In genomic region chr12:12561305-12562015, GRCh38 we compare ENCODE assay signal across 8 cellular contexts.
DNase-seq lines count a peak whose midpoint lies in the region; ATAC-seq lines count a peak whose summit lies in the region.

No MANE protein-coding gene starts in this region.

- DNase-seq in DMS153 treated with DMSO at 0.1 percent for 48 hours (lab: John Stamatoyannopoulos, UW; ENCODE audit: unreplicated experiment) (peak; percentile 26), DMS153 (lab: John Stamatoyannopoulos, UW) (no peak), NCI-H510A treated with DMSO at 0.1 percent for 48 hours (lab: John Stamatoyannopoulos, UW) (peak; percentile 30), activated T-cell treated with anti-CD3 and anti-CD28 coated beads for 48 hours (ENCODE audit: low read depth) (peak; percentile 37), epithelial cell of prostate (ENCODE audit: low read depth, low spot score) (no peak), midbrain (lab: John Stamatoyannopoulos, UW) (peak; percentile 62), middle frontal gyrus (ENCODE audit: extremely low spot score, low spot score) (no peak)

- H3K4me1 Mint-ChIP-seq in stimulated activated memory B cell treated with anti-CD40 and anti-IgM and Interleukin-4, amounts not matched to agents 10 μg/mL and 1 μg/mL and 100 μg/mL, for 72 hours, result peaks cover 13% of the 10 kb centered on the region

- peaks cover 2% of the 10 kb centered on the region for H3K9me3 Mint-ChIP-seq in stimulated activated memory B cell treated with anti-CD40 and anti-IgM and Interleukin-4, amounts not matched to agents 10 μg/mL and 1 μg/mL and 100 μg/mL, for 72 hours

- H3K36me3 Mint-ChIP-seq in stimulated activated memory B cell treated with anti-CD40 and anti-IgM and Interleukin-4, amounts not matched to agents 10 μg/mL and 1 μg/mL and 100 μg/mL, for 72 hours, result no peaks in the 10 kb centered on the region

- peaks cover 7% of the 10 kb centered on the region for H3K27me3 Mint-ChIP-seq in stimulated activated memory B cell treated with anti-CD40 and anti-IgM and Interleukin-4, amounts not matched to agents 10 μg/mL and 1 μg/mL and 100 μg/mL, for 72 hours

- H3K27ac Mint-ChIP-seq in stimulated activated memory B cell treated with anti-CD40 and anti-IgM and Interleukin-4, amounts not matched to agents 10 μg/mL and 1 μg/mL and 100 μg/mL, for 72 hours, result peak overlapping the region; percentile 87

- H3K4me3 Mint-ChIP-seq in stimulated activated memory B cell treated with anti-CD40 and anti-IgM and Interleukin-4, amounts not matched to agents 10 μg/mL and 1 μg/mL and 100 μg/mL, for 72 hours, result peak overlapping the region; percentile 86

- H3K27ac ChIP-seq in epithelial cell of prostate, result peak overlapping the region; percentile 98

- peak; percentile 51 for ATAC-seq in stimulated activated memory B cell treated with anti-CD40 and anti-IgM and Interleukin-4, amounts not matched to agents 10 μg/mL and 1 μg/mL and 100 μg/mL, for 72 hours

Comparison
In these comparisons a context has a peak if more than half of its experiments do, and no peak if none do; other contexts are left out.
1. DNase-seq: peak in DMS153 treated with DMSO at 0.1 percent for 48 hours (single experiment), NCI-H510A treated with DMSO at 0.1 percent for 48 hours (single experiment), activated T-cell treated with anti-CD3 and anti-CD28 coated beads for 48 hours (single experiment) and midbrain (single experiment); none in DMS153 (single experiment), epithelial cell of prostate (single experiment) and middle frontal gyrus (single experiment).